Comparison of ENCODE assay signal across 10 cellular contexts in the genomic region with DNA sequence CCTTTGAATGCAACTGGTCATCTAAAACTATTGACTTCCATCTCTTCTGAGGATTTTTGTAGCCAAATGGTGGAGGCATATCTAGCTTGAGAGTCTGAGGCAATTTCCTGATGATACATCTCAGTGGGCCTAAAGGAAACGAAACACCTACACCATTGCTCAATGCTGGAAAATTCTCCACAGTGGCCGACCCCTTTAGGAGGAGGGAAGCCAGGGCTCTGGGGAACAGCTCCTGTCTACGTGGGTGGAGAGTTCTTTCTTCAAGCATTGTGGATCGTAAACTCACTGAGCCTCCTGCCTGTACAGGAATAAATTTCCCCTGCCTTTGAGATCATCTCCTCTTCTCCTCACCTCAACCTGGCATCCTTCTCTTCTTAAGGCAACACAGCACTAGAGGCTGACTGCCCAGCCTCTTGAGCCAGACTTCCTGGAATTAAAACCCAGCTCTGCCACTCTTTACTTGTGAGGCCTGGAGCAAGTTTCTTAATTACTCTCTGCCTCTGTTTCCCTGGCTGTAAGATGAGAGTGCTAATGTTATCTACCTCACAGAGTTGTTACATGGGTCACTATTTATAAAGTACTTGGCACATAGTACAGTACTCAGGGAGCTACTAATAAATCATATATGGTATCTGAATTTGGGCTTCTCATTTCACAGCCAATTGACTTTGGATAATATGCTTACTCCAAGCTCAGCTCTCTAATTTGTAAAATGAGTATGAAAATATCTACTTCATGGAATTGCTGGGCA.
DNase-seq lines count a peak whose midpoint lies in the region; ATAC-seq and TF ChIP-seq lines count a peak whose summit lies in the region.
"Had no signal": no experiment of that assay in that cellular context is flagged by ENCODE, and none has a peak within 500 bp of the region (broad histone marks: within the 10 kb centered on the region; RNA-seq: fewer than 3 reads in every experiment).

No MANE protein-coding gene starts in this region.

- TF ChIP-seq CTCF in testis (IDR thresholded peaks at IDR 0.05) = no peak
- TF ChIP-seq CTCF in neural progenitor cell (IDR thresholded peaks at IDR 0.05) = no peak

- H3K36me3 Mint-ChIP-seq in neural progenitor cell = no peaks in the 10 kb centered on the region

- H3K27me3 Mint-ChIP-seq in neural progenitor cell (ENCODE audit: insufficient read depth, low read depth) = peaks cover 2% of the 10 kb centered on the region

- no peak overlapping the region for H3K27ac Mint-ChIP-seq in neural progenitor cell

- H3K9me3 ChIP-seq in trophoblast cell (ENCODE audit: insufficient read depth, low read depth, low read length) (peaks cover 3% of the 10 kb centered on the region), testis (no peaks in the 10 kb centered on the region), neural progenitor cell (ENCODE audit: low read depth) (no peaks in the 10 kb centered on the region)

- H3K23ac ChIP-seq in trophoblast cell (ENCODE audit: low read length) = no peak overlapping the region

- TF ChIP-seq POLR2A in testis (IDR thresholded peaks at IDR 0.05) = no peak

- H3K9me3 Mint-ChIP-seq in neural progenitor cell = peaks cover 7% of the 10 kb centered on the region

- no peak overlapping the region for H2BK120ac ChIP-seq in trophoblast cell (ENCODE audit: insufficient read depth, low read length, poor library complexity)

- H3F3A ChIP-seq in neural progenitor cell (ENCODE audit: low read depth) = no peaks in the 10 kb centered on the region

- H3K14ac ChIP-seq in trophoblast cell (ENCODE audit: low read length) = no peak overlapping the region

- H2AFZ ChIP-seq in trophoblast cell (ENCODE audit: insufficient read depth, low read length, poor library complexity) (no peak overlapping the region), neural progenitor cell (replicated peaks) (no peak overlapping the region)

- H3K79me1 ChIP-seq in trophoblast cell (ENCODE audit: low read length) = peaks cover 4% of the 10 kb centered on the region

- H3K4me2 ChIP-seq in trophoblast cell (ENCODE audit: low read length) (no peak overlapping the region), neural progenitor cell (no peak overlapping the region)

- H3K36me3 ChIP-seq in trophoblast cell (ENCODE audit: control insufficient read depth in 1 of 2, insufficient read depth in 2 of 2, low read length in 2 of 2) (peaks cover 0 to 2% of the 10 kb centered on the region in 2 experiments), testis (ENCODE audit: low read depth, missing control alignments) (no peaks in the 10 kb centered on the region), neural progenitor cell (no peaks in the 10 kb centered on the region)

- no peak overlapping the region for H3K4me3 Mint-ChIP-seq in neural progenitor cell

- no peak overlapping the region for H3K18ac ChIP-seq in trophoblast cell (ENCODE audit: low read length)

- no peak for ATAC-seq in GM21360 (IDR thresholded peaks at IDR 0.05; ENCODE audit: unreplicated experiment)

- H4K8ac ChIP-seq in trophoblast cell (ENCODE audit: low read depth, low read length) = no peak overlapping the region

- H4K20me1 ChIP-seq in neural progenitor cell (ENCODE audit: low read depth) = no peaks in the 10 kb centered on the region

- H3K4me3 ChIP-seq in trophoblast cell (ENCODE audit: low read depth, low read length) (no peak overlapping the region), testis (no peak overlapping the region), neural progenitor cell (no peak overlapping the region)

- no peak overlapping the region for H4K91ac ChIP-seq in trophoblast cell (ENCODE audit: low read depth, low read length)

- H3K79me2 ChIP-seq in trophoblast cell (ENCODE audit: control insufficient read depth, insufficient read depth, low read length, poor library complexity) (no peaks in the 10 kb centered on the region), neural progenitor cell (ENCODE audit: low read depth) (no peaks in the 10 kb centered on the region)

- no peak overlapping the region for H2BK5ac ChIP-seq in trophoblast cell (ENCODE audit: low read depth, low read length, poor library complexity)

- intact Hi-C loops in testis (cut with DNase I; ENCODE audit: low total_unique reads) = loop anchor here (10.0 kb wide), 1 partner anchor 921 kb away; the partner anchor contains the start of gene JUN

- H3K4me1 Mint-ChIP-seq in neural progenitor cell = peaks cover 13% of the 10 kb centered on the region

- H3K9ac ChIP-seq in trophoblast cell (ENCODE audit: low read length) (no peak overlapping the region), neural progenitor cell (no peak overlapping the region)

- H3K27me3 ChIP-seq in trophoblast cell (ENCODE audit: insufficient read depth, low read length) (no peaks in the 10 kb centered on the region), testis (no peaks in the 10 kb centered on the region), neural progenitor cell (no peaks in the 10 kb centered on the region)

- H3K4ac ChIP-seq in trophoblast cell (ENCODE audit: low read depth, low read length) = no peak overlapping the region

- H3K27ac ChIP-seq in trophoblast cell (ENCODE audit: low read depth, low read length) (no peak overlapping the region), testis (peak overlapping the region in 1 of 2 donors; percentile 25), neural progenitor cell (no peak overlapping the region)

- H4K12ac ChIP-seq in trophoblast cell (ENCODE audit: low read depth, low read length) = no peak overlapping the region

- H2AK5ac ChIP-seq in trophoblast cell (ENCODE audit: low read length) = no peak overlapping the region

- peak overlapping the region; percentile 89 for H2BK12ac ChIP-seq in trophoblast cell (ENCODE audit: low read length)

- peak; percentile 10 for DNase-seq in AG08395 (ENCODE audit: low spot score)
- peak; percentile 20 for DNase-seq in RPMI7951 (ENCODE audit: low read depth)
- peak; percentile 49 for DNase-seq in fibroblast of peridontal ligament (ENCODE audit: extremely low read depth)
- DNase-seq in trophoblast cell = no peak
- DNase-seq in testis = no peak
- no peak for DNase-seq in D341Med (ENCODE audit: low spot score)
- no peak for DNase-seq in neural progenitor cell (ENCODE audit: low spot score)
- DNase-seq: hypothalamus, T-helper 2 cell had no signal

- H3K4me1 ChIP-seq in trophoblast cell (ENCODE audit: control insufficient read depth in 1 of 2, insufficient read depth in 2 of 2, low read length in 2 of 2) (peaks cover 3 to 11% of the 10 kb centered on the region in 2 experiments), testis (peaks cover 3% of the 10 kb centered on the region), neural progenitor cell (no peaks in the 10 kb centered on the region)

- WGBS in trophoblast cell (ENCODE audit: extremely low coverage, insufficient coverage, insufficient read length) = no CpG with 5 or more reads among the region's 4 CpGs
- WGBS in testis, 2 donors = 69% methylated on average over 4 of the region's 4 CpGs

Comparison
In these comparisons a context has a peak if more than half of its experiments do, and no peak if none do; other contexts are left out.
1. DNase-seq: peak in AG08395 (single experiment), RPMI7951 (single experiment) and fibroblast of peridontal ligament (single experiment); none in trophoblast cell (0 of 2), testis (single experiment), D341Med (single experiment) and neural progenitor cell (single experiment).